Comparison of ENCODE assay signal across 8 cellular contexts in the genomic region with DNA sequence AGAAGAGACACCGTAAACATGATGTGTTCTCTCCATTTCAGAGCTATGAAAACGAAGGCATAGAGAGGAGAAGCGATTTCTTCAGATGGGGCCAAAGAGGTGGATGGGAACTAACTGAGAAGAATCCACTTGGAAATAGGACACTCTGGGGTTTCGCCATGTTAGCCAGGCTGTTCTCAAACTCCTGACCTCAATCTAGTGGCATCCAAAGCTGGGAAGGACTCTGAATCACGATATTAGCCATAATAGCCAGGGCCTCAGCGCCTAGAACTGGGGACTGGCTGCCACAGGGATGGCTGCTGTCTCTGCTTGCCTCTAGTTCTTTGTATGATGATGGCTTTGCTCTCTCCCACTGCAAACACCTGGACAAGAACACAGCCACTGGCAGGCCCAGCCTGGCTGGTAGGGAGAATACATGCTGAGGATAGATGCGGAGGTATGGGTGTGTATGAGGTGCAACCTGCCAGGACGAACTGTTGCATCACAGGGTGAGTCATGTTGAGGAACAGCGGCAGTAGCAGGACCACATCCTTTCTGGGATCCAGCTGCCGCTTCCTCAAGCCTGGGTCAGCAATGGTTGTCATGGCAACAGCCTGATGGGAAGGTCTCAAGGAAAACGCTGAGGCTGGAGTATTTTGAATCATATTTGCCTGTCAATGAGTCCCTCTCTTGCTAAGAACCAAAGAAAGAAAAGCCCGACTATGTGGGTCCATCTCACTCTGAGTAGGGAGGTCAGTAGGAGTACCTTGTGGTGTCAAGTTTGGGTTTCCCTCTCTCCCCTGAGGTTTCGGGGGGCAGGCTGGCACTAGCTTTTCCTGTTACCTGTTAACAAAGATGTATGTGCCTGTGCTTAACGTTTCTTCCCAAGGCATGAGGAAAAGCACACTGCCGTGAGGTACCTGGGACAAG. TPM values are rescaled to one million over a fixed set of nuclear protein-coding genes. Genes with fewer than 3 reads are reported as not detected.
DNase-seq lines count a peak whose midpoint lies in the region; FAIRE-seq and TF ChIP-seq lines count a peak whose summit lies in the region.

No MANE protein-coding gene starts in this region.

- peaks cover 37% of the 10 kb centered on the region for H3K27me3 Mint-ChIP-seq in nephron progenitor cell (ENCODE audit: low read depth, poor library complexity)

- no peak overlapping the region for H3K27ac Mint-ChIP-seq in nephron progenitor cell

- TF ChIP-seq POLR2A in GM12891 (IDR thresholded peaks at IDR 0.05; ENCODE audit: low read depth, low read length), result no peak

- peaks cover 6% of the 10 kb centered on the region for H3K9me3 Mint-ChIP-seq in nephron progenitor cell

- H3K27me3 ChIP-seq in ACC112 (ENCODE audit: insufficient read depth, low read length), result peaks cover 5% of the 10 kb centered on the region; the same call in 1 of the 2 replicates

- FAIRE-seq in GM12891 (lab: Jason Lieb, UNC), result peak; percentile 69

- peaks cover 13% of the 10 kb centered on the region for H3K4me1 Mint-ChIP-seq in nephron progenitor cell

- no peak overlapping the region for H2AFZ ChIP-seq in ACC112 (ENCODE audit: low read length, unreplicated experiment)

- no peak for TF ChIP-seq CTCF in choroid plexus epithelial cell (conservative IDR thresholded peaks at IDR 0.05; ENCODE audit: low read depth, low read length)
- no peak for TF ChIP-seq CTCF in nephron progenitor cell (IDR thresholded peaks at IDR 0.05)
- TF ChIP-seq CTCF in GM13977 (IDR thresholded peaks at IDR 0.05; ENCODE audit: extremely low read depth, insufficient read depth, missing control alignments), result no peak

- no peak overlapping the region for H3K4me3 Mint-ChIP-seq in nephron progenitor cell

- H3K4me3 ChIP-seq in ACC112 (ENCODE audit: low read depth, low read length) (no peak overlapping the region), choroid plexus epithelial cell (ENCODE audit: low read depth, low read length) (no peak overlapping the region)

- H3K27ac ChIP-seq in ACC112 (ENCODE audit: low read depth, low read length), result peak overlapping the region; percentile 57

- DNase-seq in GM12891 (ENCODE audit: insufficient read length, low spot score), result no peak
- peak; percentile 83 for DNase-seq in RKO (ENCODE audit: low spot score)
- peak; percentile 94 for DNase-seq in choroid plexus epithelial cell (ENCODE audit: low read depth)
- peak; percentile 20 for DNase-seq in nephron progenitor cell
- no peak for DNase-seq in GM13977 (ENCODE audit: low spot score)
- DNase-seq in stimulated activated naive CD4-positive, alpha-beta T cell treated with Interleukin-2 at 50 U/mL for 16 hours (lab: John Stamatoyannopoulos, UW), result no peak
- no peak for DNase-seq in NCI-H187 treated with DMSO at 0.1 percent for 48 hours (lab: John Stamatoyannopoulos, UW)

- H3K36me3 ChIP-seq in ACC112 (ENCODE audit: insufficient read depth, low read length), result no peaks in the 10 kb centered on the region

- H3K4me1 ChIP-seq in ACC112 (ENCODE audit: control insufficient read depth, insufficient read depth, low read length, unreplicated experiment), result peaks cover 13% of the 10 kb centered on the region

- in situ Hi-C loops in GM13977 (cut with MboI; ENCODE audit: low pct_unique_long_range_greater_than_20kb, low sequenced_read_pairs, unreplicated experiment), result no loop called here

- no peaks in the 10 kb centered on the region for H3K79me2 ChIP-seq in ACC112 (ENCODE audit: control insufficient read depth, insufficient read depth, low read length, unreplicated experiment)

- H3K36me3 Mint-ChIP-seq in nephron progenitor cell (ENCODE audit: low read depth), result peaks cover 5% of the 10 kb centered on the region

TF ChIP-seq in GM12891, 5 proteins besides CTCF, POLR2A, EP300 and RAD21:
- TF ChIP-seq POLR2AphosphoS5 (IDR thresholded peaks at IDR 0.05; ENCODE audit: low read depth, low read length) (no peak), TAF1 (IDR thresholded peaks at IDR 0.05; ENCODE audit: low read depth, low read length) (no peak), POU2F2 (IDR thresholded peaks at IDR 0.05; ENCODE audit: low read depth, low read length) (no peak), SPI1 (IDR thresholded peaks at IDR 0.05; ENCODE audit: low read depth, low read length) (no peak), PAX5 (IDR thresholded peaks at IDR 0.05; ENCODE audit: insufficient read depth, low read length, severe bottlenecking) (no peak)

RNA-seq across cellular contexts. Expression of gene CCDC177, which starts 31.1 kb away (rescaled TPM):
- not detected for polyA plus RNA-seq in GM12891 (2012; ENCODE audit: low read depth, missing spikeins)

RNA-seq across cellular contexts. Expression of gene PLEKHD1, which starts 59.1 kb away (rescaled TPM):
- 0.04 TPM for polyA plus RNA-seq in GM12891 (2012; ENCODE audit: low read depth, missing spikeins)

Comparison
In these comparisons a context has a peak if more than half of its experiments do, and no peak if none do; other contexts are left out.
1. DNase-seq: peak in RKO (single experiment), choroid plexus epithelial cell (single experiment) and nephron progenitor cell (single experiment); none in GM12891 (single experiment), GM13977 (single experiment), stimulated activated naive CD4-positive, alpha-beta T cell treated with Interleukin-2 at 50 U/mL for 16 hours (single experiment) and NCI-H187 treated with DMSO at 0.1 percent for 48 hours (single experiment).